Comparison of ENCODE assay signal across 1 cellular context in the genomic region with DNA sequence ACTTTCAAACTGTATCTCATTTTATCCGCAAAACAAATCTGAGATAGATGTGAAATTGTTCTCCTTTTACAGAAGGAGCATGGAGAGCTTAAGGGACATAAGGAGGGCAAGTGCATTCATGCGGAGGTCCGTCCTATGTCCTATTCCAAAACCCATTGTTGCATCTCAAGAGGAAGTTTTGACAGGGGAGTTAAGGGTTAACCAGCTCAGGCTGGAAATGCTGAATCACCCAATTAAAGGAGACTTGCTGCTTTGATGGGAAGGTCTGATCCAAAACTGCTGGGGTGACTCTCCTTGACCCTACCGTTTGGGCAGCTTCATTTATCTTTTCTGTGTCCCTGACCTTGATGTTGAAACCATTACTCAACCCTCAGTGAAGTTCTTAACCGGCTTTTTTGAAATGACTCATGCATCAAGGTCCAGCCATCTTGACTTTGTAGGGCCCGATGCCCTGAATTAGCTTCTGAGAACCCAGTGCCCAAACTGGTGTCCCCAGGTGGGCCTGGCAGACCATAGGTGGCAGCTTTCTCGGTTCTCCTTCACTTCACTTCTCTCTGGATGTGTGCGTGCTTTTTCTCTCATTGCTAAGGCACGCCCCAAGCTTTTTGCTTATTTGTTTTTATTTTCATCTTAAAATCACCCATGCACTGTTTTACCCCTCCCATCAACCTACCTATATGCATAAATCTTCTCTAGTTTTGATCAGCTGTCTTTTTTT.
TF ChIP-seq lines count a peak whose summit lies in the region.

No MANE protein-coding gene starts in this region.

TF ChIP-seq in K562, 482 proteins besides CTCF, POLR2A, EP300 and RAD21 (continued from another document and continues in another):
- TF ChIP-seq, protein P1, sequence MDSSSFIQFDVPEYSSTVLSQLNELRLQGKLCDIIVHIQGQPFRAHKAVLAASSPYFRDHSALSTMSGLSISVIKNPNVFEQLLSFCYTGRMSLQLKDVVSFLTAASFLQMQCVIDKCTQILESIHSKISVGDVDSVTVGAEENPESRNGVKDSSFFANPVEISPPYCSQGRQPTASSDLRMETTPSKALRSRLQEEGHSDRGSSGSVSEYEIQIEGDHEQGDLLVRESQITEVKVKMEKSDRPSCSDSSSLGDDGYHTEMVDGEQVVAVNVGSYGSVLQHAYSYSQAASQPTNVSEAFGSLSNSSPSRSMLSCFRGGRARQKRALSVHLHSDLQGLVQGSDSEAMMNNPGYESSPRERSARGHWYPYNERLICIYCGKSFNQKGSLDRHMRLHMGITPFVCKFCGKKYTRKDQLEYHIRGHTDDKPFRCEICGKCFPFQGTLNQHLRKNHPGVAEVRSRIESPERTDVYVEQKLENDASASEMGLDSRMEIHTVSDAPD (CRISPR knock-in tag; IDR thresholded peaks at IDR 0.05) = no peak
- no peak for TF ChIP-seq ZKSCAN8 (CRISPR knock-in tag; IDR thresholded peaks at IDR 0.05)
- 0 out of 2 replicates have a peak, but pooled peaks have one; percentile 38 for TF ChIP-seq ZNF174 (CRISPR knock-in tag; IDR thresholded peaks at IDR 0.05)
- TF ChIP-seq EGR1 (conservative IDR thresholded peaks at IDR 0.05) = no peak
- TF ChIP-seq HOXB6 (CRISPR knock-in tag; IDR thresholded peaks at IDR 0.05; ENCODE audit: borderline replicate concordance) = no peak
- TF ChIP-seq, protein P2, sequence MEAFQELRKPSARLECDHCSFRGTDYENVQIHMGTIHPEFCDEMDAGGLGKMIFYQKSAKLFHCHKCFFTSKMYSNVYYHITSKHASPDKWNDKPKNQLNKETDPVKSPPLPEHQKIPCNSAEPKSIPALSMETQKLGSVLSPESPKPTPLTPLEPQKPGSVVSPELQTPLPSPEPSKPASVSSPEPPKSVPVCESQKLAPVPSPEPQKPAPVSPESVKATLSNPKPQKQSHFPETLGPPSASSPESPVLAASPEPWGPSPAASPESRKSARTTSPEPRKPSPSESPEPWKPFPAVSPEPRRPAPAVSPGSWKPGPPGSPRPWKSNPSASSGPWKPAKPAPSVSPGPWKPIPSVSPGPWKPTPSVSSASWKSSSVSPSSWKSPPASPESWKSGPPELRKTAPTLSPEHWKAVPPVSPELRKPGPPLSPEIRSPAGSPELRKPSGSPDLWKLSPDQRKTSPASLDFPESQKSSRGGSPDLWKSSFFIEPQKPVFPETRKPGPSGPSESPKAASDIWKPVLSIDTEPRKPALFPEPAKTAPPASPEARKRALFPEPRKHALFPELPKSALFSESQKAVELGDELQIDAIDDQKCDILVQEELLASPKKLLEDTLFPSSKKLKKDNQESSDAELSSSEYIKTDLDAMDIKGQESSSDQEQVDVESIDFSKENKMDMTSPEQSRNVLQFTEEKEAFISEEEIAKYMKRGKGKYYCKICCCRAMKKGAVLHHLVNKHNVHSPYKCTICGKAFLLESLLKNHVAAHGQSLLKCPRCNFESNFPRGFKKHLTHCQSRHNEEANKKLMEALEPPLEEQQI (IDR thresholded peaks at IDR 0.05) = no peak
- TF ChIP-seq, protein P3, sequence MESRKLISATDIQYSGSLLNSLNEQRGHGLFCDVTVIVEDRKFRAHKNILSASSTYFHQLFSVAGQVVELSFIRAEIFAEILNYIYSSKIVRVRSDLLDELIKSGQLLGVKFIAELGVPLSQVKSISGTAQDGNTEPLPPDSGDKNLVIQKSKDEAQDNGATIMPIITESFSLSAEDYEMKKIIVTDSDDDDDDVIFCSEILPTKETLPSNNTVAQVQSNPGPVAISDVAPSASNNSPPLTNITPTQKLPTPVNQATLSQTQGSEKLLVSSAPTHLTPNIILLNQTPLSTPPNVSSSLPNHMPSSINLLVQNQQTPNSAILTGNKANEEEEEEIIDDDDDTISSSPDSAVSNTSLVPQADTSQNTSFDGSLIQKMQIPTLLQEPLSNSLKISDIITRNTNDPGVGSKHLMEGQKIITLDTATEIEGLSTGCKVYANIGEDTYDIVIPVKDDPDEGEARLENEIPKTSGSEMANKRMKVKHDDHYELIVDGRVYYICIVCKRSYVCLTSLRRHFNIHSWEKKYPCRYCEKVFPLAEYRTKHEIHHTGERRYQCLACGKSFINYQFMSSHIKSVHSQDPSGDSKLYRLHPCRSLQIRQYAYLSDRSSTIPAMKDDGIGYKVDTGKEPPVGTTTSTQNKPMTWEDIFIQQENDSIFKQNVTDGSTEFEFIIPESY (CRISPR knock-in tag; IDR thresholded peaks at IDR 0.05) = no peak
- TF ChIP-seq RNF2 (IDR thresholded peaks at IDR 0.05) = peak; percentile 99
- TF ChIP-seq, protein P4, sequence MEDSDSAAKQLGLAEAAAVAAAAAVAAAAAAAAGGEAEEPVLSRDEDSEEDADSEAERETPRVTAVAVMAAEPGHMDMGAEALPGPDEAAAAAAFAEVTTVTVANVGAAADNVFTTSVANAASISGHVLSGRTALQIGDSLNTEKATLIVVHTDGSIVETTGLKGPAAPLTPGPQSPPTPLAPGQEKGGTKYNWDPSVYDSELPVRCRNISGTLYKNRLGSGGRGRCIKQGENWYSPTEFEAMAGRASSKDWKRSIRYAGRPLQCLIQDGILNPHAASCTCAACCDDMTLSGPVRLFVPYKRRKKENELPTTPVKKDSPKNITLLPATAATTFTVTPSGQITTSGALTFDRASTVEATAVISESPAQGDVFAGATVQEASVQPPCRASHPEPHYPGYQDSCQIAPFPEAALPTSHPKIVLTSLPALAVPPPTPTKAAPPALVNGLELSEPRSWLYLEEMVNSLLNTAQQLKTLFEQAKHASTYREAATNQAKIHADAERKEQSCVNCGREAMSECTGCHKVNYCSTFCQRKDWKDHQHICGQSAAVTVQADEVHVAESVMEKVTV (CRISPR knock-in tag; IDR thresholded peaks at IDR 0.05) = no peak; the same call in 1 of the 2 replicates
- TF ChIP-seq EHMT2 (IDR thresholded peaks at IDR 0.05) = peak; percentile 79; the same call in 1 of the 2 replicates
- TF ChIP-seq GATAD2B (IDR thresholded peaks at IDR 0.05; ENCODE audit: borderline replicate concordance) = no peak
- TF ChIP-seq CSDE1 (IDR thresholded peaks at IDR 0.05) = no peak
- TF ChIP-seq, protein P5, sequence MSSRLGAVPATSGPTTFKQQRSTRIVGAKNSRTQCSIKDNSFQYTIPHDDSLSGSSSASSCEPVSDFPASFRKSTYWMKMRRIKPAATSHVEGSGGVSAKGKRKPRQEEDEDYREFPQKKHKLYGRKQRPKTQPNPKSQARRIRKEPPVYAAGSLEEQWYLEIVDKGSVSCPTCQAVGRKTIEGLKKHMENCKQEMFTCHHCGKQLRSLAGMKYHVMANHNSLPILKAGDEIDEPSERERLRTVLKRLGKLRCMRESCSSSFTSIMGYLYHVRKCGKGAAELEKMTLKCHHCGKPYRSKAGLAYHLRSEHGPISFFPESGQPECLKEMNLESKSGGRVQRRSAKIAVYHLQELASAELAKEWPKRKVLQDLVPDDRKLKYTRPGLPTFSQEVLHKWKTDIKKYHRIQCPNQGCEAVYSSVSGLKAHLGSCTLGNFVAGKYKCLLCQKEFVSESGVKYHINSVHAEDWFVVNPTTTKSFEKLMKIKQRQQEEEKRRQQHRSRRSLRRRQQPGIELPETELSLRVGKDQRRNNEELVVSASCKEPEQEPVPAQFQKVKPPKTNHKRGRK (tag; IDR thresholded peaks at IDR 0.05) = peak; percentile 69
- no peak for TF ChIP-seq RBBP5 (IDR thresholded peaks at IDR 0.05; ENCODE audit: borderline replicate concordance, insufficient read depth, low read length, poor library complexity, severe bottlenecking)
- TF ChIP-seq, protein P6, sequence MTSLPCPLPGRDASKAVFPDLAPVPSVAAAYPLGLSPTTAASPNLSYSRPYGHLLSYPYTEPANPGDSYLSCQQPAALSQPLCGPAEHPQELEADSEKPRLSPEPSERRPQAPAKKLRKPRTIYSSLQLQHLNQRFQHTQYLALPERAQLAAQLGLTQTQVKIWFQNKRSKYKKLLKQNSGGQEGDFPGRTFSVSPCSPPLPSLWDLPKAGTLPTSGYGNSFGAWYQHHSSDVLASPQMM (CRISPR knock-in tag; IDR thresholded peaks at IDR 0.05) = no peak
- no peak for TF ChIP-seq GABPB2 (CRISPR knock-in tag; conservative IDR thresholded peaks at IDR 0.05)
- peak; percentile 99 for TF ChIP-seq MAFG (tag; conservative IDR thresholded peaks at IDR 0.05)
- TF ChIP-seq RB1 (IDR thresholded peaks at IDR 0.05; ENCODE audit: low read depth) = no peak
- no peak for TF ChIP-seq MTA3 (IDR thresholded peaks at IDR 0.05; ENCODE audit: borderline replicate concordance)
- peak; percentile 60; the same call in 1 of the 2 replicates for TF ChIP-seq ILK (tag; IDR thresholded peaks at IDR 0.05; ENCODE audit: borderline replicate concordance, low read depth)
- TF ChIP-seq KLF13 (tag; IDR thresholded peaks at IDR 0.05; ENCODE audit: borderline replicate concordance, low read depth) = no peak; the same call in 1 of the 2 replicates
- TF ChIP-seq ZEB2 (IDR thresholded peaks at IDR 0.05) = no peak; the same call in 1 of the 2 replicates
- TF ChIP-seq GABPB1 (CRISPR knock-in tag; IDR thresholded peaks at IDR 0.05) = no peak
- TF ChIP-seq MIER1 (IDR thresholded peaks at IDR 0.05; ENCODE audit: low read depth) = no peak
- TF ChIP-seq NCOA4 (IDR thresholded peaks at IDR 0.05; ENCODE audit: partially characterized antibody) = peak; percentile 8
- TF ChIP-seq L3MBTL2 (IDR thresholded peaks at IDR 0.05) = no peak
- TF ChIP-seq DDX20 (tag; IDR thresholded peaks at IDR 0.05; ENCODE audit: low read depth) = peak; percentile 71
- TF ChIP-seq CXXC5 (CRISPR knock-in tag; IDR thresholded peaks at IDR 0.05) = peak; percentile 72
- TF ChIP-seq, protein P7, sequence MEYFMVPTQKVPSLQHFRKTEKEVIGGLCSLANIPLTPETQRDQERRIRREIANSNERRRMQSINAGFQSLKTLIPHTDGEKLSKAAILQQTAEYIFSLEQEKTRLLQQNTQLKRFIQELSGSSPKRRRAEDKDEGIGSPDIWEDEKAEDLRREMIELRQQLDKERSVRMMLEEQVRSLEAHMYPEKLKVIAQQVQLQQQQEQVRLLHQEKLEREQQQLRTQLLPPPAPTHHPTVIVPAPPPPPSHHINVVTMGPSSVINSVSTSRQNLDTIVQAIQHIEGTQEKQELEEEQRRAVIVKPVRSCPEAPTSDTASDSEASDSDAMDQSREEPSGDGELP (CRISPR knock-in tag; IDR thresholded peaks at IDR 0.05; ENCODE audit: borderline replicate concordance) = peak; percentile 53
- TF ChIP-seq TSC22D4 (tag; IDR thresholded peaks at IDR 0.05) = no peak
- peak; percentile 92 for TF ChIP-seq ZNF175 (CRISPR knock-in tag; IDR thresholded peaks at IDR 0.05; ENCODE audit: low read depth)
- 0 out of 2 replicates have a peak, but pooled peaks have one; percentile 28 for TF ChIP-seq KDM2B (CRISPR knock-in tag; IDR thresholded peaks at IDR 0.05)
- TF ChIP-seq, protein P8, sequence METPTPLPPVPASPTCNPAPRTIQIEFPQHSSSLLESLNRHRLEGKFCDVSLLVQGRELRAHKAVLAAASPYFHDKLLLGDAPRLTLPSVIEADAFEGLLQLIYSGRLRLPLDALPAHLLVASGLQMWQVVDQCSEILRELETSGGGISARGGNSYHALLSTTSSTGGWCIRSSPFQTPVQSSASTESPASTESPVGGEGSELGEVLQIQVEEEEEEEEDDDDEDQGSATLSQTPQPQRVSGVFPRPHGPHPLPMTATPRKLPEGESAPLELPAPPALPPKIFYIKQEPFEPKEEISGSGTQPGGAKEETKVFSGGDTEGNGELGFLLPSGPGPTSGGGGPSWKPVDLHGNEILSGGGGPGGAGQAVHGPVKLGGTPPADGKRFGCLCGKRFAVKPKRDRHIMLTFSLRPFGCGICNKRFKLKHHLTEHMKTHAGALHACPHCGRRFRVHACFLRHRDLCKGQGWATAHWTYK (CRISPR knock-in tag; IDR thresholded peaks at IDR 0.05) = peak; percentile 71; the same call in 1 of the 2 replicates
- TF ChIP-seq, protein P9, sequence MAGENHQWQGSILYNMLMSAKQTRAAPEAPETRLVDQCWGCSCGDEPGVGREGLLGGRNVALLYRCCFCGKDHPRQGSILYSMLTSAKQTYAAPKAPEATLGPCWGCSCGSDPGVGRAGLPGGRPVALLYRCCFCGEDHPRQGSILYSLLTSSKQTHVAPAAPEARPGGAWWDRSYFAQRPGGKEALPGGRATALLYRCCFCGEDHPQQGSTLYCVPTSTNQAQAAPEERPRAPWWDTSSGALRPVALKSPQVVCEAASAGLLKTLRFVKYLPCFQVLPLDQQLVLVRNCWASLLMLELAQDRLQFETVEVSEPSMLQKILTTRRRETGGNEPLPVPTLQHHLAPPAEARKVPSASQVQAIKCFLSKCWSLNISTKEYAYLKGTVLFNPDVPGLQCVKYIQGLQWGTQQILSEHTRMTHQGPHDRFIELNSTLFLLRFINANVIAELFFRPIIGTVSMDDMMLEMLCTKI (IDR thresholded peaks at IDR 0.05; ENCODE audit: partially characterized antibody) = no peak
- no peak for TF ChIP-seq SMARCA5 (IDR thresholded peaks at IDR 0.05)
- no peak for TF ChIP-seq NONO (IDR thresholded peaks at IDR 0.05; ENCODE audit: low read depth in 2 of 2, low read length in 1 of 2)
- no peak for TF ChIP-seq LEF1 (IDR thresholded peaks at IDR 0.05)
- no peak for TF ChIP-seq ZNF3 (CRISPR knock-in tag; IDR thresholded peaks at IDR 0.05)
- no peak for TF ChIP-seq CHCHD3 (CRISPR knock-in tag; IDR thresholded peaks at IDR 0.05)
- no peak for TF ChIP-seq PHB (CRISPR knock-in tag; IDR thresholded peaks at IDR 0.05)
- no peak for TF ChIP-seq ZNF140 (CRISPR knock-in tag; IDR thresholded peaks at IDR 0.05)
- TF ChIP-seq MEF2D (tag; conservative IDR thresholded peaks at IDR 0.05; ENCODE audit: low read depth) = peak; percentile 85
- no peak for TF ChIP-seq ETS2 (tag; IDR thresholded peaks at IDR 0.05; ENCODE audit: borderline replicate concordance, poor library complexity, severe bottlenecking)
- no peak for TF ChIP-seq PHTF2 (CRISPR knock-in tag; IDR thresholded peaks at IDR 0.05)
- no peak for TF ChIP-seq MYBL2 (IDR thresholded peaks at IDR 0.05; ENCODE audit: low read depth)
- no peak for TF ChIP-seq MYBL2 (CRISPR knock-in tag; IDR thresholded peaks at IDR 0.05; ENCODE audit: borderline replicate concordance)
- TF ChIP-seq, protein P10, sequence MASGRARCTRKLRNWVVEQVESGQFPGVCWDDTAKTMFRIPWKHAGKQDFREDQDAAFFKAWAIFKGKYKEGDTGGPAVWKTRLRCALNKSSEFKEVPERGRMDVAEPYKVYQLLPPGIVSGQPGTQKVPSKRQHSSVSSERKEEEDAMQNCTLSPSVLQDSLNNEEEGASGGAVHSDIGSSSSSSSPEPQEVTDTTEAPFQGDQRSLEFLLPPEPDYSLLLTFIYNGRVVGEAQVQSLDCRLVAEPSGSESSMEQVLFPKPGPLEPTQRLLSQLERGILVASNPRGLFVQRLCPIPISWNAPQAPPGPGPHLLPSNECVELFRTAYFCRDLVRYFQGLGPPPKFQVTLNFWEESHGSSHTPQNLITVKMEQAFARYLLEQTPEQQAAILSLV (tag; IDR thresholded peaks at IDR 0.05) = peak; percentile 79
- TF ChIP-seq ZNF408 (CRISPR knock-in tag; IDR thresholded peaks at IDR 0.05; ENCODE audit: low read depth) = no peak
- TF ChIP-seq SRSF1 (IDR thresholded peaks at IDR 0.05; ENCODE audit: low read depth, low read length) = no peak
- no peak for TF ChIP-seq SREBF2 (CRISPR knock-in tag; IDR thresholded peaks at IDR 0.05)
- TF ChIP-seq HNRNPUL1 (IDR thresholded peaks at IDR 0.05; ENCODE audit: low read length) = no peak
